ENCODE assay signal across 1 cellular context in genomic region chr1:53951697-53952096, GRCh38.
A peak's percentile ranks its signal among the peaks of the same experiment; 100 is the strongest.
TF ChIP-seq lines count a peak whose summit lies in the region.

No MANE protein-coding gene starts in this region.

TF ChIP-seq in liver, 16 proteins besides CTCF, POLR2A, EP300 and RAD21:
- peak; percentile 19 to 28 for TF ChIP-seq RXRA (IDR thresholded peaks at IDR 0.05)
- TF ChIP-seq ZBTB33 (IDR thresholded peaks at IDR 0.05) = no peak
